In genomic region chr12:19431407-19432308, GRCh38 we compare ENCODE assay signal across 8 cellular contexts. TPM values are rescaled to one million over a fixed set of nuclear protein-coding genes. Genes with fewer than 3 reads are reported as not detected.
DNase-seq lines count a peak whose midpoint lies in the region; ATAC-seq and TF ChIP-seq lines count a peak whose summit lies in the region.

No MANE protein-coding gene starts in this region.

- CTCF ChIA-PET in activated CD8-positive, alpha-beta T cell treated with anti-CD3 and anti-CD28 coated beads, Interleukin-2, amount 10 ng/mL, durations not matched to agents 7 days and 5 days (lab: Charles Lee), result interaction anchor here (2.1 kb wide), 1 partner anchor 9 kb away, joined by 8 read pairs; no protein-coding TSS in a partner anchor

- DNase-seq in AG08396 (ENCODE audit: low spot score) (peak; percentile 73), glutamatergic neuron (no peak), SW 1271 (lab: John Stamatoyannopoulos, UW) (no peak), H4 (ENCODE audit: low spot score) (no peak)
- peak; percentile 54 for DNase-seq in activated CD8-positive, alpha-beta T cell treated with anti-CD3 and anti-CD28 coated beads, Interleukin-2, amount 10 ng/mL, durations not matched to agents 7 days and 5 days

- H3K4me3 Mint-ChIP-seq in activated CD8-positive, alpha-beta T cell treated with anti-CD3 and anti-CD28 coated beads, Interleukin-2, amount 10 ng/mL, durations not matched to agents 7 days and 5 days, result no peak overlapping the region
- H3K4me3 Mint-ChIP-seq in glutamatergic neuron (ENCODE audit: unreplicated experiment), result no peak overlapping the region

- H3K27me3 Mint-ChIP-seq in activated CD8-positive, alpha-beta T cell treated with anti-CD3 and anti-CD28 coated beads, Interleukin-2, amount 10 ng/mL, durations not matched to agents 7 days and 5 days (ENCODE audit: low read depth), result no peaks in the 10 kb centered on the region
- no peaks in the 10 kb centered on the region for H3K27me3 Mint-ChIP-seq in glutamatergic neuron (ENCODE audit: unreplicated experiment)

- peak overlapping the region; percentile 93 for H3K27ac Mint-ChIP-seq in activated CD8-positive, alpha-beta T cell treated with anti-CD3 and anti-CD28 coated beads, Interleukin-2, amount 10 ng/mL, durations not matched to agents 7 days and 5 days
- peak overlapping the region; percentile 74 for H3K27ac Mint-ChIP-seq in glutamatergic neuron (ENCODE audit: unreplicated experiment)

- H3K4me3 ChIP-seq in urinary bladder (ENCODE audit: low read depth, low read length), result no peak overlapping the region

- ATAC-seq in GM18520 (IDR thresholded peaks at IDR 0.05; ENCODE audit: unreplicated experiment) (peak; percentile 52), HG03520 (IDR thresholded peaks at IDR 0.05; ENCODE audit: unreplicated experiment) (peak; percentile 64)
- ATAC-seq in activated CD8-positive, alpha-beta T cell treated with anti-CD3 and anti-CD28 coated beads, Interleukin-2, amount 10 ng/mL, durations not matched to agents 7 days and 5 days, result peak; percentile 70

- no peaks in the 10 kb centered on the region for H3K4me1 ChIP-seq in urinary bladder (ENCODE audit: insufficient read depth)

- peak overlapping the region; percentile 23 for H3K27ac ChIP-seq in urinary bladder (ENCODE audit: low read depth)

- TF ChIP-seq CTCF in glutamatergic neuron (IDR thresholded peaks at IDR 0.05; ENCODE audit: partially characterized antibody, unreplicated experiment), result no peak

- POLR2A ChIA-PET in activated CD8-positive, alpha-beta T cell treated with anti-CD3 and anti-CD28 coated beads, Interleukin-2, amount 10 ng/mL, durations not matched to agents 7 days and 5 days (lab: Charles Lee), result interaction anchor here (0.6 to 1.9 kb wide), 3 partner anchors 8 to 50 kb away, joined by 3 to 6 read pairs (median 5); partner anchors contain the start of gene AEBP2

- no peaks in the 10 kb centered on the region for H3K9me3 Mint-ChIP-seq in activated CD8-positive, alpha-beta T cell treated with anti-CD3 and anti-CD28 coated beads, Interleukin-2, amount 10 ng/mL, durations not matched to agents 7 days and 5 days (ENCODE audit: insufficient read depth)
- H3K9me3 Mint-ChIP-seq in glutamatergic neuron (ENCODE audit: unreplicated experiment), result peaks cover 1% of the 10 kb centered on the region

- H3K36me3 Mint-ChIP-seq in activated CD8-positive, alpha-beta T cell treated with anti-CD3 and anti-CD28 coated beads, Interleukin-2, amount 10 ng/mL, durations not matched to agents 7 days and 5 days (ENCODE audit: low read depth), result peaks cover 13% of the 10 kb centered on the region
- H3K36me3 Mint-ChIP-seq in glutamatergic neuron (ENCODE audit: unreplicated experiment), result no peaks in the 10 kb centered on the region

- H3K4me1 Mint-ChIP-seq in activated CD8-positive, alpha-beta T cell treated with anti-CD3 and anti-CD28 coated beads, Interleukin-2, amount 10 ng/mL, durations not matched to agents 7 days and 5 days (ENCODE audit: low read depth), result peaks cover 62% of the 10 kb centered on the region
- peaks cover 3% of the 10 kb centered on the region for H3K4me1 Mint-ChIP-seq in glutamatergic neuron (ENCODE audit: low read depth, unreplicated experiment)

- no peaks in the 10 kb centered on the region for H3K36me3 ChIP-seq in urinary bladder (ENCODE audit: insufficient read depth)

- 70% methylated on average over 5 of the region's 5 CpGs for WGBS in urinary bladder

RNA-seq across cellular contexts. Expression of gene AEBP2, which starts 7.6 kb away (rescaled TPM):
- 10 to 100 TPM; 57.3 to 57.4 TPM for total RNA-seq in activated CD8-positive, alpha-beta T cell treated with anti-CD3 and anti-CD28 coated beads, Interleukin-2, amount 10 ng/mL, durations not matched to agents 7 days and 5 days
- total RNA-seq in glutamatergic neuron (ENCODE audit: unreplicated experiment) (21.0 TPM), urinary bladder (77.0 TPM)
- 24.4 TPM for polyA plus RNA-seq in urinary bladder
- 7.4 and 7.7 TPM in 2 replicates for total RNA-seq in H4 (2014; rRNA removed; shearing (Covaris generic))

Comparison
In these comparisons a context has a peak if more than half of its experiments do, and no peak if none do; other contexts are left out.
1. DNase-seq: peak in AG08396 (single experiment) and activated CD8-positive, alpha-beta T cell treated with anti-CD3 and anti-CD28 coated beads, Interleukin-2, amount 10 ng/mL, durations not matched to agents 7 days and 5 days (single experiment); none in glutamatergic neuron (single experiment), SW 1271 (0 of 2) and H4 (single experiment).
2. Peak in every context shown above with its lines, with median percentiles within 50 percentile points of each other: ATAC-seq.